In the genomic region with DNA sequence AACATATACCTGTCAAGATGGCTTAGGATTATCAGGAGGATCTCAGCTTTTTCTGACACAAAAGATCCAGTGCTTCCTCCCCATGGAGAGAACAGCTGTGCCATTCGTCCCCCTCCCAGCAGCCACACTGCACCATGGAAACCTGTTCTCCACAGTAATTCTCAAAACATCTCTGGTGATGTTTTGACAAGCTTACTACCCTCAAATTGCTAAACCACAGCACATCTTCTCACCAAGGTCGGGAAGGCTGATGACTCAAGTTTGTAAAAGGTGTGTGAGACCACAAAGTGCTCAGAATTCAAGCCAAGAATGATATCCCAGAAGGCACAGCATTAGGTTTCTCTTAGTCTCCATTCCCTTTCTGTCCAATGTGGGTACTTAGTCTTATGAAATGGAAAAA, we compare ENCODE assay signal across 9 cellular contexts. TPM values are rescaled to one million over a fixed set of nuclear protein-coding genes. Genes with fewer than 3 reads are reported as not detected.
A peak's percentile ranks its signal among the peaks of the same experiment; 100 is the strongest.
DNase-seq lines count a peak whose midpoint lies in the region; ATAC-seq and TF ChIP-seq lines count a peak whose summit lies in the region.
"Had no signal": no experiment of that assay in that cellular context is flagged by ENCODE, and none has a peak within 500 bp of the region (broad histone marks: within the 10 kb centered on the region; RNA-seq: fewer than 3 reads in every experiment).

No MANE protein-coding gene starts in this region.

- no peak overlapping the region for H3K4me3 Mint-ChIP-seq in chondrocyte (ENCODE audit: unreplicated experiment)

- H3K4me1 Mint-ChIP-seq in chondrocyte (ENCODE audit: low read depth), result peaks cover 10% of the 10 kb centered on the region

- peaks cover 0 to 6% (median 4%) of the 10 kb centered on the region in 4 donors for H3K4me1 ChIP-seq in Peyer's patch

- no peaks in the 10 kb centered on the region for H3K36me3 ChIP-seq in Peyer's patch

- no peaks in the 10 kb centered on the region for H3K9me3 ChIP-seq in Peyer's patch

- no peak overlapping the region for H3K27ac Mint-ChIP-seq in chondrocyte (ENCODE audit: unreplicated experiment)

- H3K9me3 Mint-ChIP-seq in chondrocyte (ENCODE audit: low read depth), result no peaks in the 10 kb centered on the region

- H3K27me3 ChIP-seq in Peyer's patch, result no peaks in the 10 kb centered on the region

- no peak overlapping the region for H3K27ac ChIP-seq in Peyer's patch

- H3K36me3 Mint-ChIP-seq in chondrocyte (ENCODE audit: low read depth), result no peaks in the 10 kb centered on the region

- H3K4me3 ChIP-seq in epithelial cell of esophagus (ENCODE audit: low read length) (no peak overlapping the region), Peyer's patch (no peak overlapping the region)

- DNase-seq in epithelial cell of esophagus (ENCODE audit: low read depth), result peak; percentile 98
- no peak for DNase-seq in Peyer's patch
- DNase-seq in globus pallidus (ENCODE audit: low spot score), result no peak
- DNase-seq in chondrocyte (ENCODE audit: low spot score), result no peak
- no peak for DNase-seq in NCI-H2081 treated with DMSO at 0.1 percent for 48 hours (lab: John Stamatoyannopoulos, UW)
- DNase-seq: NCI-H774 had no signal

- peaks cover 42% of the 10 kb centered on the region for H3K27me3 Mint-ChIP-seq in chondrocyte (ENCODE audit: low read depth)

- peak; percentile 61 for ATAC-seq in GM18498 (IDR thresholded peaks at IDR 0.05; ENCODE audit: unreplicated experiment)
- peak; percentile 62 for ATAC-seq in GM21528 (IDR thresholded peaks at IDR 0.05; ENCODE audit: low FRiP score, unreplicated experiment)
- peak; percentile 50 for ATAC-seq in HG03521 (IDR thresholded peaks at IDR 0.05; ENCODE audit: unreplicated experiment)

- no peak for TF ChIP-seq CTCF in epithelial cell of esophagus (IDR thresholded peaks at IDR 0.05; ENCODE audit: insufficient read depth, low read depth, low read length, missing control alignments)
- no peak for TF ChIP-seq CTCF in Peyer's patch (IDR thresholded peaks at IDR 0.05)
- no peak for TF ChIP-seq CTCF in chondrocyte (IDR thresholded peaks at IDR 0.05)

- no peak for TF ChIP-seq POLR2A in Peyer's patch (IDR thresholded peaks at IDR 0.05)

RNA-seq across cellular contexts. Expression of gene RAB38, which starts 3.9 kb away (rescaled TPM):
- 1 to 10 TPM in 3 of 4 donors, not detected in 1; 3.7 to 6.6 (median 6.3) TPM for total RNA-seq in Peyer's patch
- not detected in 3 replicates for total RNA-seq in chondrocyte
